Comparison of ENCODE assay signal across 8 cellular contexts in genomic region chr10:102583435-102584417, GRCh38.
DNase-seq lines count a peak whose midpoint lies in the region; ATAC-seq and TF ChIP-seq lines count a peak whose summit lies in the region.

No MANE protein-coding gene starts in this region.

- DNase-seq in A172 (ENCODE audit: low spot score), result peak; percentile 88
- peak; percentile 88 for DNase-seq in GM13977 (ENCODE audit: low spot score)
- DNase-seq in HUDEP-2 (lab: John Stamatoyannopoulos, UW; ENCODE audit: unreplicated experiment in 76 of 76), result peak in 71 of 76 experiments; percentile 12 to 87 (median 65)
- DNase-seq in OCI-M1 (lab: John Stamatoyannopoulos, UW), result peak; percentile 94
- DNase-seq in activated T-cell treated with anti-CD3 and anti-CD28 coated beads for 24 hours (ENCODE audit: low read depth), result peak; percentile 77
- peak; percentile 68 for DNase-seq in naive B cell
- DNase-seq in stimulated activated CD8-positive, alpha-beta memory T cell treated with anti-CD3 and anti-CD28 coated beads, Interleukin-7, amount 100 ng/mL, for 4 hours (ENCODE audit: low read depth in 2 of 2), result peak; percentile 62 to 71

- H3K4me1 Mint-ChIP-seq in naive B cell, result peaks cover under 1 to 2% (median 1%) of the 10 kb centered on the region in 3 donors

- TF ChIP-seq CTCF in GM13977 (IDR thresholded peaks at IDR 0.05; ENCODE audit: extremely low read depth, insufficient read depth, missing control alignments), result peak; percentile 92

- ATAC-seq in esophagus mucosa, result peak; percentile 94
- peak; percentile 96 to 99 for ATAC-seq in naive B cell (ENCODE audit: low read depth in 2 of 2)

- peak overlapping the region in 1 of 8 donors; percentile 68 for H3K4me3 Mint-ChIP-seq in naive B cell

- no peaks in the 10 kb centered on the region for H3K27me3 Mint-ChIP-seq in naive B cell

- peaks cover 0 to 2% (median 0%) of the 10 kb centered on the region in 7 donors for H3K9me3 Mint-ChIP-seq in naive B cell

- in situ Hi-C loops in GM13977 (cut with MboI; ENCODE audit: low pct_unique_long_range_greater_than_20kb, low sequenced_read_pairs, unreplicated experiment), result loop anchor here (25.0 kb wide), 1 partner anchor 346 kb away; the partner anchor contains the start of genes ELOVL3, GBF1 and PITX3

- H3K27ac Mint-ChIP-seq in naive B cell, result peak overlapping the region in 3 of 6 donors; percentile 7 to 83 (median 47)

- peaks cover 0 to 7% of the 10 kb centered on the region in 2 donors for H3K36me3 Mint-ChIP-seq in naive B cell

Comparison
In these comparisons a context has a peak if more than half of its experiments do, and no peak if none do; other contexts are left out.
1. Peak in every context shown above with its lines: DNase-seq and ATAC-seq.